24 cellular contexts compared by ENCODE assay signal in the genomic region with DNA sequence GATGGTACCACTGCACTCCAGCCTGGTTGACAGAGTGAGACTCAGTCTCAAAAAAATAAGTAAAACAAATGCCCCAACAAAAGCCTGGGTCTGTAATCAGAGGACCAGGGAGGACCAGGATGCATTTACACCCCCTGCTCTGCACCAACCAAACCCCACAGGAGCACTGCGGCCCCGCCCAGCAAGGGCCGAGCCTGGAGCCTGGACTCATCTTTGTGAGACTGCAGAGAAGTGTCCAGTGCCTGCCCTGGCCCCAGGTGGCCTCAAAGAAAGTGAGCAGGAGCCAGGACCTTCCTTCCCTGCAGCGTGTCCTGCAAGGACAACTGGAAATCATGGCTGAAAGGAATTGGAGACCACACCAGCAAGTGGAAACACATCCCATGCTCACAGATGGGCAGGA. TPM values are rescaled to one million over a fixed set of nuclear protein-coding genes. Genes with fewer than 3 reads are reported as not detected.
DNase-seq lines count a peak whose midpoint lies in the region; ATAC-seq, FAIRE-seq and TF ChIP-seq lines count a peak whose summit lies in the region.
"Had no signal": no experiment of that assay in that cellular context is flagged by ENCODE, and none has a peak within 500 bp of the region (broad histone marks: within the 10 kb centered on the region; RNA-seq: fewer than 3 reads in every experiment).

No MANE protein-coding gene starts in this region.

- DNase-seq in Right ventricle myocardium inferior (ENCODE audit: missing footprints) (peak; percentile 39), cardiac septum (ENCODE audit: low spot score) (no peak), bronchial epithelial cell (ENCODE audit: low read depth) (no peak), kidney (peak; percentile 15), SK-N-DZ (ENCODE audit: low spot score) (no peak)
- DNase-seq in stimulated activated naive CD4-positive, alpha-beta T cell (lab: John Stamatoyannopoulos, UW), result no peak
- DNase-seq: AML-193; Caco-2; Calu3; CD4-positive, alpha-beta T cell; CD8-positive, alpha-beta T cell; DMS79 treated with DMSO at 0.1 percent for 48 hours; GF-D8 had no signal

- TF ChIP-seq CTCF in bronchial epithelial cell (IDR thresholded peaks at IDR 0.05; ENCODE audit: insufficient read depth, low read length, severe bottlenecking), result no peak
- TF ChIP-seq CTCF in kidney (IDR thresholded peaks at IDR 0.05; ENCODE audit: borderline replicate concordance, extremely low read depth, insufficient read depth), result no peak

- H3K27ac ChIP-seq in kidney (ENCODE audit: low read depth in 2 of 2, low read length in 2 of 2), result no peak overlapping the region
- H3K27ac ChIP-seq: 22Rv1; A549; BLaER1 treated with 17β-estradiol and CSF1 and Interleukin-3, amounts not matched to agents 10 nM and 100 nM; C4-2B had no signal

- intact Hi-C loops in Right ventricle myocardium inferior (cut with DNase I), result no loop called here
- intact Hi-C loops in cardiac septum (cut with DNase I), result no loop called here
- intact Hi-C loops in kidney (cut with DNase I), result no loop called here

- no peak overlapping the region for H3K4me3 ChIP-seq in bronchial epithelial cell (ENCODE audit: low read depth, low read length)
- H3K4me3 ChIP-seq in kidney (ENCODE audit: low read length in 2 of 2), result no peak overlapping the region
- H3K4me3 ChIP-seq: A549; BLaER1 treated with 17β-estradiol and CSF1 and Interleukin-3, amounts not matched to agents 10 nM and 100 nM had no signal

- H3K9ac ChIP-seq in kidney (ENCODE audit: low read length in 2 of 2), result no peak overlapping the region
- H3K9ac ChIP-seq: BLaER1 treated with 17β-estradiol and CSF1 and Interleukin-3, amounts not matched to agents 10 nM and 100 nM had no signal

- peak; percentile 47 for FAIRE-seq in bronchial epithelial cell (lab: Jason Lieb, UNC)
- no peak for FAIRE-seq in kidney (lab: Jason Lieb, UNC)
- FAIRE-seq: A549, D721Med, G401.6, GM12891, GM18507 had no signal

- H3K36me3 ChIP-seq in bronchial epithelial cell (ENCODE audit: control insufficient read depth, insufficient read depth, low read length) (no peaks in the 10 kb centered on the region), kidney (ENCODE audit: control insufficient read depth in 1 of 2, insufficient read depth in 2 of 2, low read length in 2 of 2) (no peaks in the 10 kb centered on the region)

- no peaks in the 10 kb centered on the region for H3K27me3 ChIP-seq in bronchial epithelial cell (ENCODE audit: control insufficient read depth, insufficient read depth, low read length)

- no peak for ATAC-seq in Right ventricle myocardium inferior
- ATAC-seq: A549; CD8-positive, alpha-beta T cell had no signal

- no peaks in the 10 kb centered on the region for H3K4me1 ChIP-seq in kidney (ENCODE audit: control insufficient read depth in 1 of 2, insufficient read depth in 1 of 2, low read depth in 1 of 2, low read length in 2 of 2)
- H3K4me1 ChIP-seq: A549, Caco-2 had no signal

- no peaks in the 10 kb centered on the region for H3K9me3 ChIP-seq in kidney (ENCODE audit: control insufficient read depth in 1 of 2, low read length in 2 of 2)

RNA-seq across cellular contexts. Expression of gene KNDC1, which starts 31.6 kb away (rescaled TPM):
- not detected for total RNA-seq in Right ventricle myocardium inferior
- 0.05 TPM for total RNA-seq in cardiac septum
- under 0.01 TPM in 2 replicates for total RNA-seq in bronchial epithelial cell
- 8.7 TPM for total RNA-seq in kidney
- 0.43 TPM for polyA plus RNA-seq in kidney (ENCODE audit: insufficient read depth, low read depth, low replicate concordance)
- 0.07 and 0.33 TPM in 2 replicates for polyA plus RNA-seq in SK-N-DZ (2014; cell fraction: cytosol; rRNA removed)
- 0.17 and 0.31 TPM in 2 replicates for polyA plus RNA-seq in SK-N-DZ (2014; cell fraction: nucleus; rRNA removed)
- total RNA-seq: CD4-positive, alpha-beta T cell; CD8-positive, alpha-beta T cell had no signal

RNA-seq across cellular contexts. Expression of gene UTF1, which starts 38.4 kb away (rescaled TPM):
- total RNA-seq in Right ventricle myocardium inferior, result not detected
- not detected for total RNA-seq in cardiac septum
- not detected in 2 replicates for total RNA-seq in bronchial epithelial cell
- total RNA-seq in kidney, result not detected
- polyA plus RNA-seq in kidney (ENCODE audit: insufficient read depth, low read depth, low replicate concordance), result not detected
- not detected in 2 replicates for polyA plus RNA-seq in SK-N-DZ (2014; cell fraction: cytosol; rRNA removed)
- not detected in 2 replicates for polyA plus RNA-seq in SK-N-DZ (2014; cell fraction: nucleus; rRNA removed)
- total RNA-seq: A172; Caco-2; Calu3; CD4-positive, alpha-beta T cell; CD8-positive, alpha-beta T cell had no signal
- polyA plus RNA-seq: A549, BJ had no signal

RNA-seq across cellular contexts. Expression of gene VENTX, which starts 46.0 kb away (rescaled TPM):
- total RNA-seq in Right ventricle myocardium inferior (0.54 TPM), cardiac septum (0.40 TPM), bronchial epithelial cell (not detected in 2 replicates), kidney (3.3 TPM)
- polyA plus RNA-seq in kidney (ENCODE audit: insufficient read depth, low read depth, low replicate concordance), result 0.39 TPM
- not detected in 2 replicates for polyA plus RNA-seq in SK-N-DZ (2014; cell fraction: cytosol; rRNA removed)
- polyA plus RNA-seq in SK-N-DZ (2014; cell fraction: nucleus; rRNA removed), result not detected in 2 replicates
- total RNA-seq: A172; B cell; Caco-2; Calu3; CD8-positive, alpha-beta T cell had no signal
- polyA plus RNA-seq: A549, BJ had no signal

Comparison
In these comparisons a context has a peak if more than half of its experiments do, and no peak if none do; other contexts are left out.
1. DNase-seq: peak in Right ventricle myocardium inferior (single experiment) and kidney (single experiment); none in cardiac septum (single experiment), bronchial epithelial cell (single experiment), SK-N-DZ (single experiment) and stimulated activated naive CD4-positive, alpha-beta T cell (0 of 6).